ENCODE assay signal across 8 cellular contexts in the genomic region with DNA sequence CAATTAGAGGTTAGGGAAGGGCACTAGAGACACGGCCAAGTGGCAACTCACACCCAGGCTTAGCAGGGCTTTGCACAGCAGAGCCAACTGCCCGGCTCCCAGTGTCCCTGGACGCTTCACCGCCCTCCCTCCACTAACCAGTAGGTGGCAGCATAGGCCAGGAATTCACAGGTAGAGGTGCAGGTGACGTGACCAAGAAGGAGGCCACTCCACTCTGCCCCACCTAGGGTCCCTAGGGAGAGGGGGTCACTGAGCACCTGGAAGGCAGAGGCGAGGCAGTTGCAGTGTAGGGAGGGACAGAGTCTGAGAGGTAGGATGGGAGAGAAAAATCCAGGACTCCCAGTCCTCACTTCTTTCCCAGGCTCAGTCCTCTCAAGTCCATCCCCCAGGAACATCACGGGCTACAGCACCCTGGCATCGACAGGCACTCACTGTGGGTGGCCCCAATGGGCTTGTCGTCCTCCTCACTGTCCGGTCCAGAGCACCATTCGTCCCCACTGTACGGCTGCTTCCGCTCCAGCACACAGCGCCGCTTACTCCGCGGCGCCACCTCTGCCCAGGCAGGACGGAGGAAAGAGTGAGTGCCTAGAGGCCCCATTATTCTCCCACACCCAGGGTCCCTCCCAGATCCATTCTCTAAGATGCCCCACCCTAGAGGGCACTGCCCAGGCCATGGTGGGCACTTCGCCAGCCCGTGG. TPM values are rescaled to one million over a fixed set of nuclear protein-coding genes. Genes with fewer than 3 reads are reported as not detected.
A peak's percentile ranks its signal among the peaks of the same experiment; 100 is the strongest.
DNase-seq lines count a peak whose midpoint lies in the region; ATAC-seq and TF ChIP-seq lines count a peak whose summit lies in the region.

No MANE protein-coding gene starts in this region.

- ATAC-seq in HG02678 (IDR thresholded peaks at IDR 0.05; ENCODE audit: unreplicated experiment) (peak; percentile 74), HG02852 (IDR thresholded peaks at IDR 0.05; ENCODE audit: unreplicated experiment) (no peak)

- peak overlapping the region; percentile 96 to 100 for H3K27ac ChIP-seq in coronary artery

- WGBS in lower leg skin, 2 donors = 20 to 27% methylated on average over 21 of the region's 21 CpGs

- intact Hi-C loops in lower leg skin (cut with DNase I; ENCODE audit: low total_unique reads) = no loop called here

- no peak for TF ChIP-seq POLR2A in lower leg skin (IDR thresholded peaks at IDR 0.05)

- DNase-seq in ELR (ENCODE audit: low read depth) (peak; percentile 77), NCI-H2227 treated with DMSO at 0.1 percent for 48 hours (lab: John Stamatoyannopoulos, UW) (peak; percentile 12), coronary artery (ENCODE audit: low spot score) (no peak), lower leg skin (ENCODE audit: low spot score in 2 of 2) (peak; percentile 84 to 97)
- DNase-seq in activated CD4-positive, alpha-beta T cell treated with anti-CD3 and anti-CD28 coated beads for 48 hours = peak; percentile 92
- DNase-seq in stimulated activated CD4-positive, alpha-beta T cell treated with anti-CD3 and anti-CD28 coated beads, TNF-alpha, amount 100 ng/mL, for 4 hours (ENCODE audit: low read depth in 3 of 3) = peak; percentile 72 to 77 (median 75)

- H3K4me3 ChIP-seq in coronary artery = peak overlapping the region; percentile 21
- no peak overlapping the region for H3K4me3 ChIP-seq in lower leg skin (ENCODE audit: low read depth, poor library complexity, severe bottlenecking)

- peak; percentile 93 for TF ChIP-seq CTCF in coronary artery (IDR thresholded peaks at IDR 0.05)
- TF ChIP-seq CTCF in lower leg skin (IDR thresholded peaks at IDR 0.05) = peak in 1 of 3 donors; percentile 97

RNA-seq across cellular contexts. Expression of a gene that starts 18.5 kb away (rescaled TPM):
- 10 to 100 TPM; 34.5 to 59.4 (median 45.8) TPM for total RNA-seq in lower leg skin

RNA-seq across cellular contexts. Expression of a gene that starts 23.5 kb away (rescaled TPM):
- not detected for total RNA-seq in lower leg skin

RNA-seq across cellular contexts. Expression of a gene that starts 48.9 kb away (rescaled TPM):
- not detected for total RNA-seq in lower leg skin
